In genomic region chr15:64596701-64597468, GRCh38 we compare ENCODE assay signal across 1 cellular context.
TF ChIP-seq lines count a peak whose summit lies in the region.

No MANE protein-coding gene starts in this region.

TF ChIP-seq in K562, 482 proteins besides CTCF, POLR2A, EP300 and RAD21 (continued from another document):
- 0 out of 2 replicates have a peak, but pooled peaks have one; percentile 9 for TF ChIP-seq PKNOX1 (IDR thresholded peaks at IDR 0.05)
- TF ChIP-seq PBX2 (CRISPR knock-in tag; IDR thresholded peaks at IDR 0.05; ENCODE audit: low read depth) = no peak
- peak; percentile 39; the same call in 1 of the 2 replicates for TF ChIP-seq PBX2 (tag; conservative IDR thresholded peaks at IDR 0.05; ENCODE audit: low read depth)
